20 cellular contexts compared by ENCODE assay signal in the genomic region with DNA sequence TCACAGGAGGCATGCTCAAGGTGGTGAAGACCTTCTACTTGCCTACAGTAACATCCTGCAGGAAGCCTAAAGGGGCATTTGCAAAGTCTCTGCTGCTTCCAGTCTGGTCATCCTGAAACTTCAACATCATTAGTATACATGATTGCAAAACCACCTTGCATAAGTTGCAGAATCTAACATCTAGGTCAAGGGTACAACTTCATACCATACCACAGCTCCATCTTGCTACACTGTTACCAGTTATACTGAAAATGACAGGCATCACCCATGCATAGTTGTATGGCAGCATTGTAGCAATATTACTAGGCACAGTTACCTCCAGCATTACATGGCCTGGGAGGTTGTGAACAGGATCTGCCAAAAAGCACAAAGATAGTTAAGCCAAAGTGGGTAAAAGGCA. TPM values are rescaled to one million over a fixed set of nuclear protein-coding genes. Genes with fewer than 3 reads are reported as not detected.
"Had no signal": no experiment of that assay in that cellular context is flagged by ENCODE, and none has a peak within 500 bp of the region (broad histone marks: within the 10 kb centered on the region; RNA-seq: fewer than 3 reads in every experiment).

No MANE protein-coding gene starts in this region.

- H3K27ac Mint-ChIP-seq: naive thymus-derived CD4-positive, alpha-beta T cell; type B pancreatic cell had no signal

- H3K27me3 ChIP-seq: dorsolateral prefrontal cortex, vagina had no signal

- H3K4me3 Mint-ChIP-seq: naive thymus-derived CD4-positive, alpha-beta T cell; neural crest cell; type B pancreatic cell had no signal

- DNase-seq: cortex of kidney; dorsolateral prefrontal cortex; effector CD8-positive, alpha-beta T cell; heart left ventricle; hippocampal formation; kidney glomerular epithelial cell; mesendoderm; naive thymus-derived CD4-positive, alpha-beta T cell; posterior cingulate gyrus; sigmoid colon; stimulated activated CD4-positive, alpha-beta T cell treated with anti-CD3 and anti-CD28 coated beads, Interleukin-2, amount 100 ng/mL, for 24 hours; stimulated activated CD4-positive, alpha-beta T cell treated with anti-CD3 and anti-CD28 coated beads, Interleukin-4, amount 100 ng/mL, for 4 hours; stimulated activated naive CD4-positive, alpha-beta T cell; stomach; substantia nigra had no signal

- H3K4me1 Mint-ChIP-seq: naive thymus-derived CD4-positive, alpha-beta T cell; neural crest cell had no signal

- H3K36me3 ChIP-seq: heart left ventricle, sigmoid colon, stomach, vagina had no signal

- ATAC-seq: heart left ventricle; naive thymus-derived CD4-positive, alpha-beta T cell had no signal

- H3K4me3 ChIP-seq: dorsolateral prefrontal cortex, heart left ventricle, sigmoid colon, skin epidermis, stomach, vagina had no signal

- H3K36me3 Mint-ChIP-seq: type B pancreatic cell had no signal

RNA-seq across cellular contexts. Expression of gene MACROH2A2, which starts 13.7 kb away (rescaled TPM):
- total RNA-seq: lung microvascular endothelial cell had no signal
